In genomic region chr3:31895471-31895870, GRCh38 we compare ENCODE assay signal across 21 cellular contexts.
DNase-seq lines count a peak whose midpoint lies in the region; ATAC-seq, FAIRE-seq and TF ChIP-seq lines count a peak whose summit lies in the region.
"Had no signal": no experiment of that assay in that cellular context is flagged by ENCODE, and none has a peak within 500 bp of the region (broad histone marks: within the 10 kb centered on the region; RNA-seq: fewer than 3 reads in every experiment).

No MANE protein-coding gene starts in this region.

- H3K4me3 ChIP-seq in astrocyte (ENCODE audit: insufficient read depth, low read depth, low read length) (no peak overlapping the region), trophoblast cell (ENCODE audit: low read depth, low read length) (no peak overlapping the region), MG63 (no peak overlapping the region), sigmoid colon (no peak overlapping the region)
- H3K4me3 ChIP-seq: A549, PC-9 had no signal

- intact Hi-C loops in sigmoid colon (cut with DNase I): no loop called here

- no peak overlapping the region for H4K8ac ChIP-seq in trophoblast cell (ENCODE audit: low read depth, low read length)

- no peak overlapping the region for H3K18ac ChIP-seq in trophoblast cell (ENCODE audit: low read length)

- H3K4me3 Mint-ChIP-seq in astrocyte (ENCODE audit: unreplicated experiment): no peak overlapping the region
- no peak overlapping the region for H3K4me3 Mint-ChIP-seq in stimulated activated memory B cell treated with anti-CD40 and anti-IgM and Interleukin-4, amounts not matched to agents 10 μg/mL and 1 μg/mL and 100 μg/mL, for 72 hours
- H3K4me3 Mint-ChIP-seq: CD4-positive, CD25-positive, alpha-beta regulatory T cell had no signal

- no peak overlapping the region for H2AK5ac ChIP-seq in trophoblast cell (ENCODE audit: low read length)

- no peak overlapping the region for H2BK5ac ChIP-seq in trophoblast cell (ENCODE audit: low read depth, low read length, poor library complexity)

- H3K27ac Mint-ChIP-seq in astrocyte (ENCODE audit: unreplicated experiment): no peak overlapping the region
- no peak overlapping the region for H3K27ac Mint-ChIP-seq in stimulated activated memory B cell treated with anti-CD40 and anti-IgM and Interleukin-4, amounts not matched to agents 10 μg/mL and 1 μg/mL and 100 μg/mL, for 72 hours
- H3K27ac Mint-ChIP-seq: CD4-positive, CD25-positive, alpha-beta regulatory T cell had no signal

- H3K27ac ChIP-seq in astrocyte (ENCODE audit: low read depth, low read length): no peak overlapping the region
- H3K27ac ChIP-seq in foreskin keratinocyte: peak overlapping the region; percentile 97
- H3K27ac ChIP-seq in trophoblast cell (ENCODE audit: low read depth, low read length): no peak overlapping the region
- no peak overlapping the region for H3K27ac ChIP-seq in sigmoid colon
- H3K27ac ChIP-seq: A549, PC-9 had no signal

- H2AFZ ChIP-seq in astrocyte (ENCODE audit: low read depth, low read length) (no peak overlapping the region), trophoblast cell (ENCODE audit: insufficient read depth, low read length, poor library complexity) (no peak overlapping the region)
- H2AFZ ChIP-seq: PC-9 had no signal

- TF ChIP-seq CTCF in astrocyte (IDR thresholded peaks at IDR 0.05; ENCODE audit: insufficient read depth, low read depth, low read length) (no peak), foreskin keratinocyte (conservative IDR thresholded peaks at IDR 0.05) (no peak), sigmoid colon (IDR thresholded peaks at IDR 0.05) (no peak)

- TF ChIP-seq POLR2A in sigmoid colon (IDR thresholded peaks at IDR 0.05): no peak

- H4K20me1 ChIP-seq in astrocyte (ENCODE audit: insufficient read depth, low read length): peaks cover 26% of the 10 kb centered on the region

- H2BK12ac ChIP-seq in trophoblast cell (ENCODE audit: low read length): no peak overlapping the region

- no peak overlapping the region for H3K9ac ChIP-seq in astrocyte (ENCODE audit: low read length)
- H3K9ac ChIP-seq in trophoblast cell (ENCODE audit: low read length): no peak overlapping the region
- H3K9ac ChIP-seq: SK-N-SH had no signal

- no CpG with 5 or more reads among the region's 2 CpGs for WGBS in trophoblast cell (ENCODE audit: extremely low coverage, insufficient coverage, insufficient read length)
- WGBS in sigmoid colon, 2 donors: 79 to 84% methylated on average over 2 of the region's 2 CpGs

- no peak overlapping the region for H3K4me2 ChIP-seq in astrocyte (ENCODE audit: low read length)
- H3K4me2 ChIP-seq in trophoblast cell (ENCODE audit: low read length): no peak overlapping the region
- H3K4me2 ChIP-seq: A549, PC-9, SK-N-SH had no signal

- no peaks in the 10 kb centered on the region for H3K27me3 Mint-ChIP-seq in astrocyte (ENCODE audit: low read depth, unreplicated experiment)
- H3K27me3 Mint-ChIP-seq in stimulated activated memory B cell treated with anti-CD40 and anti-IgM and Interleukin-4, amounts not matched to agents 10 μg/mL and 1 μg/mL and 100 μg/mL, for 72 hours: no peaks in the 10 kb centered on the region

- FAIRE-seq in astrocyte (lab: Jason Lieb, UNC): no peak
- FAIRE-seq: A549, GM12892, GM19239, H1 had no signal

- H3K79me1 ChIP-seq in trophoblast cell (ENCODE audit: low read length): peaks cover 11% of the 10 kb centered on the region

- H3K36me3 ChIP-seq in astrocyte (ENCODE audit: insufficient read depth, low read length) (no peaks in the 10 kb centered on the region), trophoblast cell (ENCODE audit: control insufficient read depth in 1 of 2, insufficient read depth in 2 of 2, low read length in 2 of 2) (no peaks in the 10 kb centered on the region), MG63 (no peaks in the 10 kb centered on the region), sigmoid colon (no peaks in the 10 kb centered on the region)

- H3K4me1 ChIP-seq in astrocyte (ENCODE audit: insufficient read depth, low read length) (no peaks in the 10 kb centered on the region), foreskin keratinocyte (peaks cover 64% of the 10 kb centered on the region), trophoblast cell (ENCODE audit: control insufficient read depth in 1 of 2, insufficient read depth in 2 of 2, low read length in 2 of 2) (peaks cover 18 to 21% of the 10 kb centered on the region in 2 experiments), sigmoid colon (peaks cover 0 to 30% (median 20%) of the 10 kb centered on the region in 4 donors)

- no peak overlapping the region for H3K23ac ChIP-seq in trophoblast cell (ENCODE audit: low read length)

- H3K9me3 ChIP-seq in astrocyte (ENCODE audit: insufficient read depth, low read depth, low read length): no peaks in the 10 kb centered on the region
- no peaks in the 10 kb centered on the region for H3K9me3 ChIP-seq in trophoblast cell (ENCODE audit: insufficient read depth, low read depth, low read length)
- no peaks in the 10 kb centered on the region for H3K9me3 ChIP-seq in MG63
- no peaks in the 10 kb centered on the region for H3K9me3 ChIP-seq in sigmoid colon
- H3K9me3 ChIP-seq: A549, SK-N-SH had no signal

- H3K9me3 Mint-ChIP-seq in astrocyte (ENCODE audit: unreplicated experiment): no peaks in the 10 kb centered on the region
- no peaks in the 10 kb centered on the region for H3K9me3 Mint-ChIP-seq in stimulated activated memory B cell treated with anti-CD40 and anti-IgM and Interleukin-4, amounts not matched to agents 10 μg/mL and 1 μg/mL and 100 μg/mL, for 72 hours

- H3K27me3 ChIP-seq in astrocyte (ENCODE audit: insufficient read depth, low read length) (no peaks in the 10 kb centered on the region), foreskin keratinocyte (no peaks in the 10 kb centered on the region), trophoblast cell (ENCODE audit: insufficient read depth, low read length) (no peaks in the 10 kb centered on the region), MG63 (no peaks in the 10 kb centered on the region), sigmoid colon (no peaks in the 10 kb centered on the region)

- no peak overlapping the region for H4K12ac ChIP-seq in trophoblast cell (ENCODE audit: low read depth, low read length)

- no peak overlapping the region for H4K91ac ChIP-seq in trophoblast cell (ENCODE audit: low read depth, low read length)

- peak; percentile 55 for ATAC-seq in foreskin keratinocyte
- ATAC-seq in stimulated activated memory B cell treated with anti-CD40 and anti-IgM and Interleukin-4, amounts not matched to agents 10 μg/mL and 1 μg/mL and 100 μg/mL, for 72 hours: no peak
- ATAC-seq: A549, Right ventricle myocardium inferior had no signal

- DNase-seq in ELR (ENCODE audit: low read depth) (peak; percentile 37), LHCN-M2 (ENCODE audit: low read depth) (peak; percentile 71), astrocyte (ENCODE audit: low read depth) (peak; percentile 38), foreskin keratinocyte (peak; percentile 75 to 90), trophoblast cell (no peak), MG63 (no peak), sigmoid colon (no peak)
- DNase-seq: AML-193; CD4-positive, CD25-positive, alpha-beta regulatory T cell; DMS79; GDM1; NCI-H1092; NCI-H2107; PC-9; SK-N-SH had no signal

- peaks cover 34% of the 10 kb centered on the region for H3K4me1 Mint-ChIP-seq in astrocyte (ENCODE audit: low read depth, unreplicated experiment)
- peaks cover 67% of the 10 kb centered on the region for H3K4me1 Mint-ChIP-seq in stimulated activated memory B cell treated with anti-CD40 and anti-IgM and Interleukin-4, amounts not matched to agents 10 μg/mL and 1 μg/mL and 100 μg/mL, for 72 hours

- no peak overlapping the region for H3K14ac ChIP-seq in trophoblast cell (ENCODE audit: low read length)

- no peak for TF ChIP-seq EP300 in sigmoid colon (IDR thresholded peaks at IDR 0.05)

- no peak overlapping the region for H2BK120ac ChIP-seq in trophoblast cell (ENCODE audit: insufficient read depth, low read length, poor library complexity)

- H3K79me2 ChIP-seq in astrocyte (ENCODE audit: insufficient read depth, low read length) (no peaks in the 10 kb centered on the region), trophoblast cell (ENCODE audit: control insufficient read depth, insufficient read depth, low read length, poor library complexity) (peaks cover 4% of the 10 kb centered on the region)

- no peaks in the 10 kb centered on the region for H3K36me3 Mint-ChIP-seq in astrocyte (ENCODE audit: low read depth, unreplicated experiment)
- peaks cover 34% of the 10 kb centered on the region for H3K36me3 Mint-ChIP-seq in stimulated activated memory B cell treated with anti-CD40 and anti-IgM and Interleukin-4, amounts not matched to agents 10 μg/mL and 1 μg/mL and 100 μg/mL, for 72 hours
- H3K36me3 Mint-ChIP-seq: CD4-positive, CD25-positive, alpha-beta regulatory T cell had no signal

- H3K4ac ChIP-seq in trophoblast cell (ENCODE audit: low read depth, low read length): no peak overlapping the region

Comparison
In these comparisons a context has a peak if more than half of its experiments do, and no peak if none do; other contexts are left out.
1. DNase-seq: peak in ELR (single experiment), LHCN-M2 (single experiment), astrocyte (single experiment) and foreskin keratinocyte (2 of 2); none in trophoblast cell (0 of 2), MG63 (single experiment) and sigmoid colon (single experiment).